1 cellular context compared by ENCODE assay signal in the genomic region with DNA sequence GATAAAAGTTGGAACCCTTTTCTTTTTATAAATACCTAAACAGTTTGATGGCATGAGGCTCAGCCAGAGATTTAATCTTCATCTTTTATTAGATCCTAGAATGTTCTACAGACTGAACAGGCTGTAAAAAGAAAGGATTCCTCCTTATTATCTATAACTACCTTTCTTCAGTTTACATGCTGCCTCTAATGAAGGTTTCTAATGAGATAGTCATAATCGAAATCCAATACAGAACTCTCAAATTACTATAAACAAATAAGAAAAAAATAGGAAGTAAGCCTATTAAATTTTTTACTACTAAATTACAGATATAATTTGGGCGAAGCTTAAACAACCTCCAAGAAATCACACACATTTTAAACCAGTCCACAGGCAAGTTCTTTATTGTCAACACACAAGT.
TF ChIP-seq lines count a peak whose summit lies in the region.

No MANE protein-coding gene starts in this region.

TF ChIP-seq in IMR-90, 13 proteins besides CTCF, POLR2A, EP300 and RAD21 (continued from another document):
- TF ChIP-seq MAZ (IDR thresholded peaks at IDR 0.05; ENCODE audit: borderline replicate concordance, low read depth, low read length) (no peak), FOS (IDR thresholded peaks at IDR 0.05; ENCODE audit: low read depth, low read length) (no peak), MXI1 (IDR thresholded peaks at IDR 0.05; ENCODE audit: borderline replicate concordance, low read depth, low read length) (no peak)
